Comparison of ENCODE assay signal across 25 cellular contexts in genomic region chr11:80365980-80366379, GRCh38.
"Had no signal": no experiment of that assay in that cellular context is flagged by ENCODE, and none has a peak within 500 bp of the region (broad histone marks: within the 10 kb centered on the region; RNA-seq: fewer than 3 reads in every experiment).

No MANE protein-coding gene starts in this region.

- DNase-seq: activated B cell treated with CpG ODN at 0.5 μM for 24 hours; activated CD4-positive, alpha-beta T cell treated with anti-CD3 and anti-CD28 coated beads for 1 hour; activated CD4-positive, alpha-beta T cell treated with anti-CD3 and anti-CD28 coated beads, Interleukin-2, amount 10 ng/mL, durations not matched to agents 24 days and 14 days; activated CD4-positive, alpha-beta T cell treated with anti-CD3 and anti-CD28 coated beads, Interleukin-2, amount 50 U/mL, for 48 hours; activated CD8-positive, alpha-beta memory T cell treated with anti-CD3 and anti-CD28 coated beads, Interleukin-2, amount 10 ng/mL, durations not matched to agents 7 days and 5 days; activated effector memory CD4-positive, alpha-beta T cell treated with Interleukin-2 at 50 U/mL for 16 hours; activated naive CD4-positive, alpha-beta T cell; activated naive CD8-positive, alpha-beta T cell treated with anti-CD3 and anti-CD28 coated beads, Interleukin-2, amount 50 U/mL, for 24 hours; activated T-cell treated with anti-CD3 and anti-CD28 coated beads, Interleukin-2, amount 50 U/mL, for 24 hours; amygdala; NCI-H1105 treated with DMSO at 0.1 percent for 48 hours; NCI-H1436 treated with DMSO at 0.1 percent for 48 hours; NCI-H187; NCI-H2081; NCI-H510A treated with DMSO at 0.1 percent for 48 hours; NCI-H69; SIG-M5; T-cell; T-helper 2 cell; T1000 had no signal

- H3K4me3 ChIP-seq: cardiac muscle cell had no signal

- FAIRE-seq: astrocyte, colon, TTC549 had no signal

- ATAC-seq: activated CD8-positive, alpha-beta memory T cell treated with anti-CD3 and anti-CD28 coated beads, Interleukin-2, amount 10 ng/mL, durations not matched to agents 7 days and 5 days; activated naive CD4-positive, alpha-beta T cell treated with anti-CD3 and anti-CD28 coated beads, Interleukin-2, amount 50 U/mL, for 72 hours; activated naive CD8-positive, alpha-beta T cell treated with anti-CD3 and anti-CD28 coated beads, Interleukin-2, amount 50 U/mL, for 24 hours; T-cell had no signal

- H3K27me3 ChIP-seq: cardiac muscle cell had no signal

- H3K36me3 ChIP-seq: cardiac muscle cell had no signal

- H3K27ac ChIP-seq: cardiac muscle cell had no signal
